Comparison of ENCODE assay signal across 1 cellular context in genomic region chr5:90740244-90740799, GRCh38.
TF ChIP-seq lines count a peak whose summit lies in the region.

No MANE protein-coding gene starts in this region.

TF ChIP-seq in HepG2, 621 proteins besides CTCF, POLR2A, EP300 and RAD21 (continued from another document):
- TF ChIP-seq ZNF546 (CRISPR knock-in tag; conservative IDR thresholded peaks at IDR 0.05), result no peak
- TF ChIP-seq TFAP4 (IDR thresholded peaks at IDR 0.05; ENCODE audit: borderline replicate concordance, low read depth), result no peak
- TF ChIP-seq ZXDC (CRISPR knock-in tag; IDR thresholded peaks at IDR 0.05), result no peak
- TF ChIP-seq MBD4 (IDR thresholded peaks at IDR 0.05; ENCODE audit: borderline replicate concordance, low read length), result no peak
